In genomic region chr6:22112490-22112889, GRCh38 we compare ENCODE assay signal across 17 cellular contexts.
A peak's percentile ranks its signal among the peaks of the same experiment; 100 is the strongest.
DNase-seq lines count a peak whose midpoint lies in the region; ATAC-seq, FAIRE-seq and TF ChIP-seq lines count a peak whose summit lies in the region.
"Had no signal": no experiment of that assay in that cellular context is flagged by ENCODE, and none has a peak within 500 bp of the region (broad histone marks: within the 10 kb centered on the region; RNA-seq: fewer than 3 reads in every experiment).

No MANE protein-coding gene starts in this region.

- peak in 3 of 4 donors; percentile 58 to 69 (median 64) for ATAC-seq in pancreas
- ATAC-seq: stimulated activated effector memory CD8-positive, alpha-beta T cell treated with anti-CD3 and anti-CD28 coated beads, Interleukin-12 subunit alpha, Interleukin-12 subunit beta, amount 100 ng/mL, for 72 hours had no signal

- H3K36me3 ChIP-seq in pancreas: no peaks in the 10 kb centered on the region
- H3K36me3 ChIP-seq in H7 (replicated peaks; ENCODE audit: control insufficient read depth, insufficient read depth, low read length): no peaks in the 10 kb centered on the region
- H3K36me3 ChIP-seq: thyroid gland had no signal

- no peak for TF ChIP-seq CTCF in fibroblast of pulmonary artery (IDR thresholded peaks at IDR 0.05; ENCODE audit: low read length, missing control alignments)
- no peak for TF ChIP-seq CTCF in pancreas (IDR thresholded peaks at IDR 0.05)

- peaks cover 0 to 2% (median 0%) of the 10 kb centered on the region in 3 donors for H3K4me1 ChIP-seq in pancreas

- H3K4me3 ChIP-seq in fibroblast of pulmonary artery (replicated peaks; ENCODE audit: low read depth, low read length) (peak overlapping the region; percentile 10), pancreas (no peak overlapping the region), H7 (ENCODE audit: insufficient read depth, low read depth, low read length) (no peak overlapping the region)
- H3K4me3 ChIP-seq: coronary artery, thyroid gland had no signal

- in situ Hi-C loops in SK-MEL-5 (cut with HindIII; ENCODE audit: low pct_unique_long_range_greater_than_20kb, low sequenced_read_pairs): no loop called here

- WGBS in pancreas, 2 donors: 26 to 31% methylated on average over 2 of the region's 2 CpGs

- H3K27me3 ChIP-seq in pancreas (no peaks in the 10 kb centered on the region), H7 (ENCODE audit: control insufficient read depth, insufficient read depth, low read length) (no peaks in the 10 kb centered on the region)
- H3K27me3 ChIP-seq: thyroid gland had no signal

- intact Hi-C loops in pancreas (cut with DNase I): no loop called here

- no peak for FAIRE-seq in pancreas (lab: Jason Lieb, UNC)
- FAIRE-seq: H1, keratinocyte had no signal

- no peak overlapping the region for H3K27ac ChIP-seq in pancreas
- H3K27ac ChIP-seq: coronary artery, thyroid gland had no signal

- DNase-seq in HuH-7 (ENCODE audit: low spot score) (peak; percentile 34), SK-MEL-5 (ENCODE audit: low read depth, low spot score) (peak; percentile 33), fibroblast of pulmonary artery (ENCODE audit: low read depth) (peak; percentile 91), pancreas (no peak), NCI-H2029 (lab: John Stamatoyannopoulos, UW) (no peak), H7 (no peak)
- no peak for DNase-seq in activated naive CD4-positive, alpha-beta T cell (lab: John Stamatoyannopoulos, UW)
- DNase-seq: activated CD4-positive, alpha-beta T cell treated with anti-CD3 and anti-CD28 coated beads, Interleukin-2, amount 50 U/mL, for 48 hours; activated T-cell treated with anti-CD3 and anti-CD28 coated beads, Interleukin-2, amount 50 U/mL, for 24 hours; head of caudate nucleus; NCI-H1694 treated with DMSO at 0.1 percent for 48 hours; NCI-H526 had no signal

- no peaks in the 10 kb centered on the region for H3K9me3 ChIP-seq in pancreas
- H3K9me3 ChIP-seq: thyroid gland had no signal

Comparison
In these comparisons a context has a peak if more than half of its experiments do, and no peak if none do; other contexts are left out.
1. DNase-seq: peak in HuH-7 (single experiment), SK-MEL-5 (single experiment) and fibroblast of pulmonary artery (single experiment); none in pancreas (0 of 6), NCI-H2029 (single experiment), H7 (single experiment) and activated naive CD4-positive, alpha-beta T cell (0 of 4).